Comparison of ENCODE assay signal across 8 cellular contexts in the genomic region with DNA sequence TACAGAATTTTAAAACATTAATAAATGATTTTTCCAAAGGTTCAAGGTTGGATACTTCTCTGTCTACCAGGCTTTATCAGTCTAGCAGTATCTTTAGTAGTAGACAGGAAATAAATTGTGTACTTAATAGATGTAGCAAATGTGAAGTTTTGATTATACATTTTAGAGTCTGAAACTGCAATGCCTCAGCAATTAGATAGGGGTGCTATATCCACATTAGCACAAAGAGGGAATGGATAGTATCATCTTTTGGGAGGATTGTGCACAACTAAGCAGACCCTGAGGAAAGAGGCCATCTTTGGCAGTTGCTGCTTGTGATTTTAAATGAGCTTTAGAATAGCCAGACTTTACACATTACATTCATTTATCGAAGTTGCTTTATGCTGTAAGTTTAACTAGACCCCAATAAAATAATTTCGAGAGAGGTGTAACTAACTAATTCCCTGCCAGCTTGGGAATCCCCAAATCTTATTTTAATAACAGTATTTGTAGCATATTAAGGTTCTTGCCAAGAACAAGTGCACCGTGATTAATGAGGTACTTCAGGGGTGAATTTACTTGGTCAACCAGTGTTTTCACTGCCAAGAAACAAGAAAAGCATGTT. TPM values are rescaled to one million over a fixed set of nuclear protein-coding genes. Genes with fewer than 3 reads are reported as not detected.
A peak's percentile ranks its signal among the peaks of the same experiment; 100 is the strongest.
DNase-seq lines count a peak whose midpoint lies in the region; ATAC-seq and TF ChIP-seq lines count a peak whose summit lies in the region.

No MANE protein-coding gene starts in this region.

- H3K4me3 ChIP-seq in SK-N-SH (ENCODE audit: low read depth in 2 of 2, low read length in 1 of 2) (peak overlapping the region in 1 of 2 experiments; percentile 92; a peak in 1 of 4 replicates), astrocyte of the cerebellum (ENCODE audit: low read depth, low read length) (no peak overlapping the region)

- H3K9me2 ChIP-seq in SK-N-SH = no peaks in the 10 kb centered on the region

- peak overlapping the region in 1 of 2 experiments; percentile 62; a peak in 2 of 4 replicates for H3K27ac ChIP-seq in SK-N-SH (ENCODE audit: low read depth in 2 of 2, low read length in 1 of 2)

- in situ Hi-C loops in astrocyte of the cerebellum (cut with HindIII; ENCODE audit: low sequenced_read_pairs) = loop anchor here (25.0 kb wide), 1 partner anchor 338 kb away; no protein-coding TSS in a partner anchor

- no peak for TF ChIP-seq EP300 in SK-N-SH (IDR thresholded peaks at IDR 0.05; ENCODE audit: borderline replicate concordance in 1 of 2, low read depth in 1 of 2, low read length in 1 of 2)

- H3K4me2 ChIP-seq in SK-N-SH = peak overlapping the region; percentile 94; the same call in 1 of the 2 replicates

- peaks cover 91% of the 10 kb centered on the region for H3K79me2 ChIP-seq in SK-N-SH (ENCODE audit: insufficient read depth)

- POLR2A ChIA-PET in SK-N-SH (lab: Yijun Ruan, JAX) = no interaction called here

- H3K9me3 ChIP-seq in SK-N-SH = no peaks in the 10 kb centered on the region

- no peaks in the 10 kb centered on the region for H3K27me3 ChIP-seq in SK-N-SH (ENCODE audit: insufficient read depth)

- ATAC-seq in SK-N-SH treated with all-trans-retinoic acid at 6 μM for 48 hours (no peak; the same call in 2 of the 3 replicates), GM19328 (IDR thresholded peaks at IDR 0.05; ENCODE audit: unreplicated experiment) (no peak), HG02885 (IDR thresholded peaks at IDR 0.05; ENCODE audit: poor library complexity, unreplicated experiment) (no peak)

- H3K36me3 ChIP-seq in SK-N-SH (replicated peaks in 1 of 2; ENCODE audit: control insufficient read depth in 1 of 2, insufficient read depth in 2 of 2, low read length in 1 of 2) = peaks cover 0 to 2% of the 10 kb centered on the region in 2 experiments

- TF ChIP-seq RAD21 in SK-N-SH (IDR thresholded peaks at IDR 0.05; ENCODE audit: low read length) = peak; percentile 71

- no peak overlapping the region for H2AFZ ChIP-seq in SK-N-SH (ENCODE audit: low read depth)

- peak overlapping the region; percentile 81; the same call in 1 of the 2 replicates for H3K9ac ChIP-seq in SK-N-SH

- DNase-seq in SK-N-SH (peak; percentile 64), NCI-H1694 treated with DMSO at 0.1 percent for 48 hours (lab: John Stamatoyannopoulos, UW) (peak; percentile 57), astrocyte of the cerebellum (ENCODE audit: low read depth) (no peak), medulla oblongata (ENCODE audit: extremely low spot score) (peak; percentile 20)
- no peak for DNase-seq in activated CD4-positive, alpha-beta T cell treated with anti-CD3 and anti-CD28 coated beads, Interleukin-2, amount 50 U/mL, for 1 hour

- TF ChIP-seq CTCF in SK-N-SH (IDR thresholded peaks at IDR 0.05) = peak; percentile 86
- peak; percentile 59 for TF ChIP-seq CTCF in astrocyte of the cerebellum (IDR thresholded peaks at IDR 0.05; ENCODE audit: low read depth, low read length, missing control alignments)

- H3F3A ChIP-seq in SK-N-SH (replicated peaks; ENCODE audit: insufficient read depth) = peaks cover 3% of the 10 kb centered on the region

- H4K20me1 ChIP-seq in SK-N-SH (ENCODE audit: insufficient read depth) = no peaks in the 10 kb centered on the region

- peaks cover 17% of the 10 kb centered on the region in 2 experiments; a peak in 3 of 4 replicates for H3K4me1 ChIP-seq in SK-N-SH (ENCODE audit: control insufficient read depth in 1 of 2, insufficient read depth in 2 of 2, low read depth in 1 of 2, low read length in 1 of 2)

- CTCF ChIA-PET in SK-N-SH (lab: Yijun Ruan, JAX) = interaction anchor here (0.6 to 2.0 kb wide), 7 partner anchors 8 to 508 kb away, joined by 3 to 13 read pairs (median 4); no protein-coding TSS in a partner anchor

- WGBS in SK-N-SH (ENCODE audit: low lambda C conversion rate) = 71% methylated on average over 3 of the region's 3 CpGs

TF ChIP-seq in SK-N-SH, 30 proteins besides CTCF, POLR2A, EP300 and RAD21:
- TF ChIP-seq FOSL2 (IDR thresholded peaks at IDR 0.05; ENCODE audit: borderline replicate concordance, low read depth) = 0 out of 2 replicates have a peak, but pooled peaks have one; percentile 5
- no peak for TF ChIP-seq TCF12 (IDR thresholded peaks at IDR 0.05)
- TF ChIP-seq MEF2A (IDR thresholded peaks at IDR 0.05; ENCODE audit: borderline replicate concordance, low read depth) = no peak
- TF ChIP-seq SMC3 (IDR thresholded peaks at IDR 0.05; ENCODE audit: low read depth, low read length) = peak; percentile 30
- no peak for TF ChIP-seq GATA2 (CRISPR knock-in tag; IDR thresholded peaks at IDR 0.05)
- no peak for TF ChIP-seq CHD2 (IDR thresholded peaks at IDR 0.05; ENCODE audit: low read length, partially characterized antibody)
- no peak for TF ChIP-seq RFX5 (IDR thresholded peaks at IDR 0.05; ENCODE audit: low read length)
- no peak for TF ChIP-seq EZH2phosphoT487 (IDR thresholded peaks at IDR 0.05; ENCODE audit: borderline replicate concordance, low read depth)
- no peak for TF ChIP-seq RCOR1 (IDR thresholded peaks at IDR 0.05; ENCODE audit: low read length)
- TF ChIP-seq TAF1 (IDR thresholded peaks at IDR 0.05; ENCODE audit: borderline replicate concordance, low read depth, low read length) = no peak
- TF ChIP-seq YY1 (IDR thresholded peaks at IDR 0.05; ENCODE audit: low read depth) = peak; percentile 42; the same call in 1 of the 2 replicates
- TF ChIP-seq FOXJ3 (CRISPR knock-in tag; IDR thresholded peaks at IDR 0.05) = no peak
- TF ChIP-seq MXI1 (IDR thresholded peaks at IDR 0.05; ENCODE audit: low read depth, low read length) = no peak
- TF ChIP-seq, protein P1, sequence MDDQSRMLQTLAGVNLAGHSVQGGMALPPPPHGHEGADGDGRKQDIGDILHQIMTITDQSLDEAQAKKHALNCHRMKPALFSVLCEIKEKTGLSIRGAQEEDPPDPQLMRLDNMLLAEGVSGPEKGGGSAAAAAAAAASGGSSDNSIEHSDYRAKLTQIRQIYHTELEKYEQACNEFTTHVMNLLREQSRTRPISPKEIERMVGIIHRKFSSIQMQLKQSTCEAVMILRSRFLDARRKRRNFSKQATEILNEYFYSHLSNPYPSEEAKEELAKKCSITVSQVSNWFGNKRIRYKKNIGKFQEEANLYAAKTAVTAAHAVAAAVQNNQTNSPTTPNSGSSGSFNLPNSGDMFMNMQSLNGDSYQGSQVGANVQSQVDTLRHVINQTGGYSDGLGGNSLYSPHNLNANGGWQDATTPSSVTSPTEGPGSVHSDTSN (IDR thresholded peaks at IDR 0.05) = no peak

TF ChIP-seq in SK-N-SH treated with all-trans-retinoic acid at 6 μM for 48 hours, 23 proteins besides CTCF, POLR2A, EP300 and RAD21:
- TF ChIP-seq PPARA (CRISPR knock-in tag; IDR thresholded peaks at IDR 0.05; ENCODE audit: borderline replicate concordance) = no peak
- no peak for TF ChIP-seq ZNF565 (CRISPR knock-in tag; conservative IDR thresholded peaks at IDR 0.05; ENCODE audit: low read depth)
- no peak for TF ChIP-seq ZNF70 (CRISPR knock-in tag; IDR thresholded peaks at IDR 0.05)
- TF ChIP-seq, protein P2, sequence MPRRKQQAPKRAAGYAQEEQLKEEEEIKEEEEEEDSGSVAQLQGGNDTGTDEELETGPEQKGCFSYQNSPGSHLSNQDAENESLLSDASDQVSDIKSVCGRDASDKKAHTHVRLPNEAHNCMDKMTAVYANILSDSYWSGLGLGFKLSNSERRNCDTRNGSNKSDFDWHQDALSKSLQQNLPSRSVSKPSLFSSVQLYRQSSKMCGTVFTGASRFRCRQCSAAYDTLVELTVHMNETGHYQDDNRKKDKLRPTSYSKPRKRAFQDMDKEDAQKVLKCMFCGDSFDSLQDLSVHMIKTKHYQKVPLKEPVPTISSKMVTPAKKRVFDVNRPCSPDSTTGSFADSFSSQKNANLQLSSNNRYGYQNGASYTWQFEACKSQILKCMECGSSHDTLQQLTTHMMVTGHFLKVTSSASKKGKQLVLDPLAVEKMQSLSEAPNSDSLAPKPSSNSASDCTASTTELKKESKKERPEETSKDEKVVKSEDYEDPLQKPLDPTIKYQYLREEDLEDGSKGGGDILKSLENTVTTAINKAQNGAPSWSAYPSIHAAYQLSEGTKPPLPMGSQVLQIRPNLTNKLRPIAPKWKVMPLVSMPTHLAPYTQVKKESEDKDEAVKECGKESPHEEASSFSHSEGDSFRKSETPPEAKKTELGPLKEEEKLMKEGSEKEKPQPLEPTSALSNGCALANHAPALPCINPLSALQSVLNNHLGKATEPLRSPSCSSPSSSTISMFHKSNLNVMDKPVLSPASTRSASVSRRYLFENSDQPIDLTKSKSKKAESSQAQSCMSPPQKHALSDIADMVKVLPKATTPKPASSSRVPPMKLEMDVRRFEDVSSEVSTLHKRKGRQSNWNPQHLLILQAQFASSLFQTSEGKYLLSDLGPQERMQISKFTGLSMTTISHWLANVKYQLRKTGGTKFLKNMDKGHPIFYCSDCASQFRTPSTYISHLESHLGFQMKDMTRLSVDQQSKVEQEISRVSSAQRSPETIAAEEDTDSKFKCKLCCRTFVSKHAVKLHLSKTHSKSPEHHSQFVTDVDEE (CRISPR knock-in tag; IDR thresholded peaks at IDR 0.05) = no peak

RNA-seq across cellular contexts. Expression of a gene that starts 2.8 kb away (rescaled TPM):
- 3.2 and 3.7 TPM in 2 replicates for polyA plus RNA-seq in SK-N-SH (2012; rRNA removed)
- 4.2 TPM in 2 replicates for polyA plus RNA-seq in SK-N-SH (2012; cell fraction: cytosol; rRNA removed)
- 3.7 and 4.7 TPM in 2 replicates for polyA plus RNA-seq in SK-N-SH (2012; cell fraction: nucleus; rRNA removed)

Comparison
In these comparisons a context has a peak if more than half of its experiments do, and no peak if none do; other contexts are left out.
1. DNase-seq: peak in SK-N-SH (single experiment), NCI-H1694 treated with DMSO at 0.1 percent for 48 hours (single experiment) and medulla oblongata (single experiment); none in astrocyte of the cerebellum (single experiment) and activated CD4-positive, alpha-beta T cell treated with anti-CD3 and anti-CD28 coated beads, Interleukin-2, amount 50 U/mL, for 1 hour (single experiment).